Comparison of ENCODE assay signal across 13 cellular contexts in genomic region chr14:22466520-22466919, GRCh38.
DNase-seq lines count a peak whose midpoint lies in the region; ATAC-seq, FAIRE-seq and TF ChIP-seq lines count a peak whose summit lies in the region.
"Had no signal": no experiment of that assay in that cellular context is flagged by ENCODE, and none has a peak within 500 bp of the region (broad histone marks: within the 10 kb centered on the region; RNA-seq: fewer than 3 reads in every experiment).

No MANE protein-coding gene starts in this region.

- no peak overlapping the region for H2BK12ac ChIP-seq in neuronal stem cell (ENCODE audit: low read length)

- peak; percentile 50 for DNase-seq in RKO (ENCODE audit: low spot score)
- DNase-seq in neuronal stem cell (ENCODE audit: low spot score) = no peak
- no peak for DNase-seq in vagina (ENCODE audit: extremely low spot score in 2 of 2)
- no peak for DNase-seq in urothelium cell line (ENCODE audit: low spot score)
- no peak for DNase-seq in HAP-1 (ENCODE audit: low spot score in 2 of 2)
- DNase-seq: activated CD4-positive, alpha-beta T cell treated with anti-CD3 and anti-CD28 coated beads for 4 hours; activated naive CD8-positive, alpha-beta T cell treated with anti-CD3 and anti-CD28 coated beads, Interleukin-2, amount 50 U/mL, for 24 hours; DMS53; kidney glomerular epithelial cell; NCI-H2107; SHP77 treated with DMSO at 0.1 percent for 48 hours had no signal

- peak overlapping the region; percentile 6 for H2BK120ac ChIP-seq in neuronal stem cell (ENCODE audit: low read depth, low read length)

- H2AFZ ChIP-seq in neuronal stem cell (ENCODE audit: low read length) = peak overlapping the region; percentile 64

- peak overlapping the region; percentile 29 for H4K8ac ChIP-seq in neuronal stem cell (ENCODE audit: low read depth, low read length)

- peak overlapping the region; percentile 60 for H3K18ac ChIP-seq in neuronal stem cell (ENCODE audit: low read length)

- no peak overlapping the region for H3K27ac ChIP-seq in neuronal stem cell (replicated peaks; ENCODE audit: low read length)
- H3K27ac ChIP-seq in vagina = no peak overlapping the region

- no peak for TF ChIP-seq CTCF in vagina (IDR thresholded peaks at IDR 0.05)

- WGBS in neuronal stem cell (ENCODE audit: extremely low coverage in 2 of 2, insufficient read length in 2 of 2, insufficient replicate concordance in 1 of 2), 2 donors = no CpG with 5 or more reads among the region's 4 CpGs

- no peaks in the 10 kb centered on the region for H3K36me3 ChIP-seq in neuronal stem cell (replicated peaks in 1 of 2; ENCODE audit: control insufficient read depth in 2 of 2, insufficient read depth in 2 of 2, low read length in 2 of 2)
- H3K36me3 ChIP-seq in vagina = no peaks in the 10 kb centered on the region
- no peaks in the 10 kb centered on the region for H3K36me3 ChIP-seq in HAP-1 (replicated peaks)

- intact Hi-C loops in vagina (cut with DNase I) = no loop called here

- peaks cover 8 to 12% of the 10 kb centered on the region in 2 donors for H3K4me1 ChIP-seq in neuronal stem cell (ENCODE audit: control insufficient read depth in 2 of 2, insufficient read depth in 1 of 2, low read depth in 1 of 2, low read length in 2 of 2)
- peaks cover 14% of the 10 kb centered on the region for H3K4me1 ChIP-seq in vagina
- H3K4me1 ChIP-seq in HAP-1 = no peaks in the 10 kb centered on the region

- H2BK5ac ChIP-seq in neuronal stem cell (ENCODE audit: low read length) = no peak overlapping the region

- no peaks in the 10 kb centered on the region for H3K79me1 ChIP-seq in neuronal stem cell (ENCODE audit: low read depth, low read length)

- FAIRE-seq in urothelium cell line (lab: Jason Lieb, UNC) = no peak

- ATAC-seq in GM18870 (IDR thresholded peaks at IDR 0.05; ENCODE audit: unreplicated experiment) (peak; percentile 33), HG02840 (IDR thresholded peaks at IDR 0.05; ENCODE audit: low FRiP score, unreplicated experiment) (peak; percentile 44)
- ATAC-seq: activated naive CD8-positive, alpha-beta T cell treated with anti-CD3 and anti-CD28 coated beads, Interleukin-2, amount 50 U/mL, for 24 hours had no signal

- no peaks in the 10 kb centered on the region for H3K9me3 ChIP-seq in neuronal stem cell (replicated peaks in 1 of 2; ENCODE audit: control insufficient read depth in 2 of 2, insufficient read depth in 1 of 2, low read depth in 1 of 2, low read length in 2 of 2)
- H3K9me3 ChIP-seq in vagina = no peaks in the 10 kb centered on the region
- H3K9me3 ChIP-seq in HAP-1 = no peaks in the 10 kb centered on the region

- H2AK5ac ChIP-seq in neuronal stem cell (ENCODE audit: low read depth, low read length) = no peak overlapping the region

- H3K4me3 ChIP-seq in neuronal stem cell (ENCODE audit: low read length in 2 of 2) (no peak overlapping the region), vagina (no peak overlapping the region), HAP-1 (no peak overlapping the region)

- no peak overlapping the region for H3K14ac ChIP-seq in neuronal stem cell (ENCODE audit: low read length)

- no peak overlapping the region for H3K4ac ChIP-seq in neuronal stem cell (ENCODE audit: low read length)

- H3K9ac ChIP-seq in neuronal stem cell (ENCODE audit: low read depth, low read length, poor library complexity) = no peak overlapping the region

- H3K27me3 ChIP-seq in neuronal stem cell (ENCODE audit: control insufficient read depth in 3 of 3, insufficient read depth in 3 of 3, low read depth in 1 of 3, low read length in 3 of 3) (no peaks in the 10 kb centered on the region), vagina (no peaks in the 10 kb centered on the region), HAP-1 (ENCODE audit: low read depth) (no peaks in the 10 kb centered on the region)

- no peak overlapping the region for H3K23ac ChIP-seq in neuronal stem cell (ENCODE audit: low read depth, low read length, poor library complexity)

- no peak overlapping the region for H2BK15ac ChIP-seq in neuronal stem cell (ENCODE audit: low read length)

- in situ Hi-C loops in HAP-1 (cut with MboI; ENCODE audit: low sequenced_read_pairs) = no loop called here

- no peak overlapping the region for H3K4me2 ChIP-seq in neuronal stem cell (ENCODE audit: insufficient read depth, low read length, poor library complexity, severe bottlenecking)

- TF ChIP-seq POLR2A in vagina (IDR thresholded peaks at IDR 0.05) = no peak

- no peak overlapping the region for H4K91ac ChIP-seq in neuronal stem cell (ENCODE audit: low read depth, low read length, poor library complexity)
